ENCODE assay signal across 24 cellular contexts in the genomic region with DNA sequence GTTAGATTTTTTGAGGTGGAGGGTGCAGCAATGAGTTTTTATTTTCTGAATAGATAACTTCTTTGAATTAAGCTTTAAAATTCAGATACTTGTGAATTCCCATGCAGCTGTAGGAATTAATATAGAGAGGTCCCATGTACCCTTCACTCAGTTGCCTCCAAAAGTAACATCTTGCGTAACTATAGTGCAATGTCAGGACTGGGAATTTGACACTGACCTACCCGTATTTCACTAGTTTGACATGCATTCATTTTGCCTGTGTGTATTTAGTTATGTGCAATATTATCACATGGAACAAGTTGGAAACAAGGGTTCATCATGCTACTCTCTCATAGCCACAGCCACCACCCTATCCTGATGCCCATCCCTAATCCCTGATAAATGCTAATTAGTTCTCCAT.
"Had no signal": no experiment of that assay in that cellular context is flagged by ENCODE, and none has a peak within 500 bp of the region (broad histone marks: within the 10 kb centered on the region; RNA-seq: fewer than 3 reads in every experiment).

No MANE protein-coding gene starts in this region.

- H3K9ac ChIP-seq: neural progenitor cell, parathyroid adenoma had no signal

- H3K27me3 ChIP-seq: neural progenitor cell, ovary, stomach, thyroid gland, tibial nerve, upper lobe of left lung, uterus had no signal

- H3K36me3 ChIP-seq: neural progenitor cell, ovary, stomach, thoracic aorta, thyroid gland, tibial nerve, upper lobe of left lung, uterus had no signal

- H3K9me3 ChIP-seq: ovary, psoas muscle, stomach, thoracic aorta, thyroid gland, tibial nerve, upper lobe of left lung, uterus had no signal

- FAIRE-seq: small intestine had no signal

- H3K4me2 ChIP-seq: neural progenitor cell had no signal

- H3K27ac ChIP-seq: neural progenitor cell, ovary, parathyroid adenoma, psoas muscle, stomach, thoracic aorta, thyroid gland, tibial nerve, upper lobe of left lung, uterus had no signal

- H3K79me2 ChIP-seq: parathyroid adenoma had no signal

- H3K4me3 ChIP-seq: neural progenitor cell, ovary, psoas muscle, stomach, thoracic aorta, thyroid gland, tibial nerve, upper lobe of left lung, uterus had no signal

- ATAC-seq: naive thymus-derived CD4-positive, alpha-beta T cell; natural killer cell; psoas muscle; right cardiac atrium; sciatic nerve; stimulated activated effector memory CD8-positive, alpha-beta T cell treated with anti-CD3 and anti-CD28 coated beads, Interleukin-12 subunit alpha, Interleukin-12 subunit beta, amount 100 ng/mL, for 72 hours; stimulated activated naive B cell treated with anti-CD40 and anti-IgM and Interleukin-4, amounts not matched to agents 10 μg/mL and 1 μg/mL and 100 μg/mL, for 72 hours had no signal

- DNase-seq: naive thymus-derived CD4-positive, alpha-beta T cell; natural killer cell; occipital lobe; ovary; posterior cingulate gyrus; psoas muscle; right cardiac atrium; small intestine; stimulated activated CD4-positive, alpha-beta T cell treated with anti-CD3 and anti-CD28 coated beads, Interleukin-15, amount 100 ng/mL, for 24 hours; stimulated activated CD4-positive, alpha-beta T cell treated with anti-CD3 and anti-CD28 coated beads, Interleukin-2, amount 100 ng/mL, for 24 hours; stimulated activated CD4-positive, alpha-beta T cell treated with anti-CD3 and anti-CD28 coated beads, Interleukin-2, amount 100 ng/mL, for 48 hours; stimulated activated CD4-positive, alpha-beta T cell treated with anti-CD3 and anti-CD28 coated beads, Interleukin-4, amount 100 ng/mL, for 24 hours; stimulated activated naive B cell treated with anti-CD40 and anti-IgM and Interleukin-4, amounts not matched to agents 10 μg/mL and 1 μg/mL and 100 μg/mL, for 72 hours; stimulated activated naive CD4-positive, alpha-beta T cell treated with Interleukin-2 at 50 U/mL for 16 hours; stomach; thyroid gland; upper lobe of left lung; uterus had no signal

- H3K4me1 ChIP-seq: neural progenitor cell, parathyroid adenoma, psoas muscle, stomach, tibial nerve, upper lobe of left lung, uterus had no signal

- H2AFZ ChIP-seq: neural progenitor cell, parathyroid adenoma had no signal
